12 cellular contexts compared by ENCODE assay signal in the genomic region with DNA sequence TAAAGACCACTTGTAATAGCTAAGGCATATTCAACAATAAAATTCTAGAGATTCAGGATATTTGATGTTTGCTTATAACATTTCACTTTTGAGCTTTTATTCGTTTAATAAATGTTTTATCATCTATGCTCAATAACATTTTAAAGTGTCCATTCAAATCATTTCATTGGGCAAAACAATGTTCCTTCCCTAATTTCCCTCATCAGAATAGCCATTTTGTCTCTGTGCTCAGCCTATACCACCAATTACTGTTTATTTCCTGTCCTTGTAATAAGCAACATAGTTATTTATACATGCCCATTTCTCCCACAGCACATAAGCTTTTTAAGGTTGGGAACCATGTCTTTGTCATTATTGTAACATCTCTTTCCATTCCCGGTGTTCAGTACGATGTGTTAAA. TPM values are rescaled to one million over a fixed set of nuclear protein-coding genes. Genes with fewer than 3 reads are reported as not detected.
DNase-seq lines count a peak whose midpoint lies in the region; ATAC-seq and TF ChIP-seq lines count a peak whose summit lies in the region.
"Had no signal": no experiment of that assay in that cellular context is flagged by ENCODE, and none has a peak within 500 bp of the region (broad histone marks: within the 10 kb centered on the region; RNA-seq: fewer than 3 reads in every experiment).

No MANE protein-coding gene starts in this region.

- CTCF ChIA-PET in mammary epithelial cell (lab: Charles Lee; ENCODE audit: low non-redundant PET) (no interaction called here), MCF 10A (lab: Yijun Ruan, JAX) (interaction anchor here (1.1 kb wide), 1 partner anchor 24 kb away, joined by 3 read pairs; no protein-coding TSS in a partner anchor), WTC11 (lab: Charles Lee) (interaction anchor here (1.5 kb wide), 1 partner anchor 35 kb away, joined by 6 read pairs; no protein-coding TSS in a partner anchor)

- peaks cover 37% of the 10 kb centered on the region for H3K79me2 ChIP-seq in mammary epithelial cell (ENCODE audit: insufficient read depth, low read length)

- TF ChIP-seq CTCF in mammary epithelial cell (conservative IDR thresholded peaks at IDR 0.05 in 1 of 2, IDR thresholded peaks at IDR 0.05 in 1 of 2; ENCODE audit: extremely low read depth in 1 of 2, insufficient read depth in 1 of 2, low read depth in 1 of 2, low read length in 2 of 2) = no peak
- no peak for TF ChIP-seq CTCF in MCF 10A (IDR thresholded peaks at IDR 0.05; ENCODE audit: unreplicated experiment)
- TF ChIP-seq CTCF in WTC11 (IDR thresholded peaks at IDR 0.05) = no peak
- TF ChIP-seq CTCF in foreskin fibroblast (IDR thresholded peaks at IDR 0.05; ENCODE audit: low read depth, low read length) = no peak

- in situ Hi-C loops in mammary epithelial cell (cut with MboI; ENCODE audit: low sequenced_read_pairs in 2 of 2) = no loop called here

- DNase-seq in mammary epithelial cell (no peak), MCF 10A (ENCODE audit: unreplicated experiment) (no peak), WTC11 (ENCODE audit: low spot score) (no peak), naive B cell (no peak), SK-N-DZ (ENCODE audit: low spot score) (no peak), foreskin fibroblast (no peak)
- no peak for DNase-seq in activated CD8-positive, alpha-beta memory T cell treated with anti-CD3 and anti-CD28 coated beads, Interleukin-2, amount 50 U/mL, for 48 hours
- DNase-seq in activated CD8-positive, alpha-beta memory T cell treated with anti-CD3 and anti-CD28 coated beads for 24 hours = no peak
- DNase-seq: Calu3; NCI-H510A; stimulated activated naive CD4-positive, alpha-beta T cell treated with Interleukin-2 at 50 U/mL for 16 hours had no signal

- no peak overlapping the region for H3K4me3 ChIP-seq in mammary epithelial cell (replicated peaks in 1 of 3; ENCODE audit: insufficient read depth in 1 of 3, low read depth in 2 of 3, low read length in 3 of 3)
- no peak overlapping the region for H3K4me3 ChIP-seq in foreskin fibroblast (ENCODE audit: low read depth in 1 of 2, low read length in 2 of 2)

- H3K27ac Mint-ChIP-seq in MCF 10A (ENCODE audit: low read depth, unreplicated experiment) (no peak overlapping the region), WTC11 (peak overlapping the region; percentile 100; the same call in 1 of the 2 replicates), naive B cell (peak overlapping the region in 4 of 6 donors; percentile 59 to 100 (median 100))

- no peak overlapping the region for H2AFZ ChIP-seq in mammary epithelial cell (ENCODE audit: low read depth, low read length)

- H3K36me3 Mint-ChIP-seq in MCF 10A (ENCODE audit: insufficient read depth, unreplicated experiment) (peaks cover 5% of the 10 kb centered on the region), WTC11 (peaks cover 2% of the 10 kb centered on the region; the same call in 1 of the 2 replicates), naive B cell (peaks cover 0 to 5% of the 10 kb centered on the region in 2 donors)

- H3K9me3 ChIP-seq in mammary epithelial cell (replicated peaks; ENCODE audit: insufficient read depth, low read length) = no peaks in the 10 kb centered on the region
- H3K9me3 ChIP-seq: neutrophil had no signal

- no peaks in the 10 kb centered on the region for H4K20me1 ChIP-seq in mammary epithelial cell (ENCODE audit: insufficient read depth, low read length)

- dilution Hi-C loops in mammary epithelial cell (cut with HindIII; ENCODE audit: low sequenced_read_pairs) = no loop called here

- peak overlapping the region; percentile 85 for H3K4me2 ChIP-seq in mammary epithelial cell (ENCODE audit: insufficient read depth, low read depth, low read length)

- H3K9me3 Mint-ChIP-seq in MCF 10A (ENCODE audit: unreplicated experiment) (no peaks in the 10 kb centered on the region), WTC11 (peaks cover 10% of the 10 kb centered on the region), naive B cell (peaks cover 0 to 2% (median 0%) of the 10 kb centered on the region in 7 donors)

- H3K4me1 Mint-ChIP-seq in MCF 10A (ENCODE audit: insufficient read depth, unreplicated experiment) (peaks cover 25% of the 10 kb centered on the region), WTC11 (peaks cover 32% of the 10 kb centered on the region), naive B cell (peaks cover 24 to 42% (median 35%) of the 10 kb centered on the region in 3 donors)

- no peak overlapping the region for H3K9ac ChIP-seq in mammary epithelial cell (ENCODE audit: insufficient read depth, low read length)

- H3K27me3 Mint-ChIP-seq in MCF 10A (ENCODE audit: insufficient read depth, unreplicated experiment) (no peaks in the 10 kb centered on the region), WTC11 (ENCODE audit: low read depth) (no peaks in the 10 kb centered on the region), naive B cell (no peaks in the 10 kb centered on the region)

- WGBS in mammary epithelial cell (ENCODE audit: low coverage, missing lambda C conversion rate) = 71% methylated on average over 3 of the region's 3 CpGs

- H3K4me1 ChIP-seq in mammary epithelial cell (ENCODE audit: insufficient read depth, low read length) = peaks cover 12% of the 10 kb centered on the region

- H3K27me3 ChIP-seq in mammary epithelial cell (ENCODE audit: insufficient read depth, low read length) = no peaks in the 10 kb centered on the region

- no peak overlapping the region for H3K27ac ChIP-seq in mammary epithelial cell (ENCODE audit: insufficient read depth, low read depth, low read length)

- BruUV-seq in mammary epithelial cell (replicated peaks; lab: Mats Ljungman, UMichigan) (no TSS peak), MCF 10A (replicated peaks; lab: Mats Ljungman, UMichigan) (no TSS peak)

- peaks cover 1% of the 10 kb centered on the region for H3K36me3 ChIP-seq in mammary epithelial cell (ENCODE audit: insufficient read depth, low read length)
- H3K36me3 ChIP-seq: neutrophil had no signal

- intact Hi-C loops in mammary epithelial cell (cut with micrococcal nuclease) = no loop called here
- intact Hi-C loops in MCF 10A (cut with micrococcal nuclease) = loop anchor here (10.0 kb wide), 1 partner anchor 913 kb away; no protein-coding TSS in a partner anchor

- H3K4me3 Mint-ChIP-seq in MCF 10A (ENCODE audit: unreplicated experiment) (no peak overlapping the region), WTC11 (no peak overlapping the region), naive B cell (peak overlapping the region in 5 of 8 donors; percentile 92 to 99 (median 98))

- POLR2A ChIA-PET in MCF 10A (lab: Yijun Ruan, JAX) = interaction anchor here (1.1 to 1.2 kb wide), 2 partner anchors 9 to 10 kb away, joined by 3 to 4 read pairs; no protein-coding TSS in a partner anchor
- POLR2A ChIA-PET in WTC11 (lab: Charles Lee) = no interaction called here

- ATAC-seq in WTC11 (no peak), naive B cell (ENCODE audit: low read depth in 2 of 2) (no peak)

TF ChIP-seq in WTC11, 78 proteins besides CTCF, POLR2A, EP300 and RAD21 (continues in another document):
- TF ChIP-seq, protein P1, sequence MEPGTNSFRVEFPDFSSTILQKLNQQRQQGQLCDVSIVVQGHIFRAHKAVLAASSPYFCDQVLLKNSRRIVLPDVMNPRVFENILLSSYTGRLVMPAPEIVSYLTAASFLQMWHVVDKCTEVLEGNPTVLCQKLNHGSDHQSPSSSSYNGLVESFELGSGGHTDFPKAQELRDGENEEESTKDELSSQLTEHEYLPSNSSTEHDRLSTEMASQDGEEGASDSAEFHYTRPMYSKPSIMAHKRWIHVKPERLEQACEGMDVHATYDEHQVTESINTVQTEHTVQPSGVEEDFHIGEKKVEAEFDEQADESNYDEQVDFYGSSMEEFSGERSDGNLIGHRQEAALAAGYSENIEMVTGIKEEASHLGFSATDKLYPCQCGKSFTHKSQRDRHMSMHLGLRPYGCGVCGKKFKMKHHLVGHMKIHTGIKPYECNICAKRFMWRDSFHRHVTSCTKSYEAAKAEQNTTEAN (CRISPR knock-in tag; IDR thresholded peaks at IDR 0.05) = no peak
- TF ChIP-seq, protein P2, sequence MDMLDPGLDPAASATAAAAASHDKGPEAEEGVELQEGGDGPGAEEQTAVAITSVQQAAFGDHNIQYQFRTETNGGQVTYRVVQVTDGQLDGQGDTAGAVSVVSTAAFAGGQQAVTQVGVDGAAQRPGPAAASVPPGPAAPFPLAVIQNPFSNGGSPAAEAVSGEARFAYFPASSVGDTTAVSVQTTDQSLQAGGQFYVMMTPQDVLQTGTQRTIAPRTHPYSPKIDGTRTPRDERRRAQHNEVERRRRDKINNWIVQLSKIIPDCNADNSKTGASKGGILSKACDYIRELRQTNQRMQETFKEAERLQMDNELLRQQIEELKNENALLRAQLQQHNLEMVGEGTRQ (CRISPR knock-in tag; IDR thresholded peaks at IDR 0.05) = no peak
- no peak for TF ChIP-seq ESRRA (CRISPR knock-in tag; IDR thresholded peaks at IDR 0.05; ENCODE audit: borderline replicate concordance)
- TF ChIP-seq, protein P3, sequence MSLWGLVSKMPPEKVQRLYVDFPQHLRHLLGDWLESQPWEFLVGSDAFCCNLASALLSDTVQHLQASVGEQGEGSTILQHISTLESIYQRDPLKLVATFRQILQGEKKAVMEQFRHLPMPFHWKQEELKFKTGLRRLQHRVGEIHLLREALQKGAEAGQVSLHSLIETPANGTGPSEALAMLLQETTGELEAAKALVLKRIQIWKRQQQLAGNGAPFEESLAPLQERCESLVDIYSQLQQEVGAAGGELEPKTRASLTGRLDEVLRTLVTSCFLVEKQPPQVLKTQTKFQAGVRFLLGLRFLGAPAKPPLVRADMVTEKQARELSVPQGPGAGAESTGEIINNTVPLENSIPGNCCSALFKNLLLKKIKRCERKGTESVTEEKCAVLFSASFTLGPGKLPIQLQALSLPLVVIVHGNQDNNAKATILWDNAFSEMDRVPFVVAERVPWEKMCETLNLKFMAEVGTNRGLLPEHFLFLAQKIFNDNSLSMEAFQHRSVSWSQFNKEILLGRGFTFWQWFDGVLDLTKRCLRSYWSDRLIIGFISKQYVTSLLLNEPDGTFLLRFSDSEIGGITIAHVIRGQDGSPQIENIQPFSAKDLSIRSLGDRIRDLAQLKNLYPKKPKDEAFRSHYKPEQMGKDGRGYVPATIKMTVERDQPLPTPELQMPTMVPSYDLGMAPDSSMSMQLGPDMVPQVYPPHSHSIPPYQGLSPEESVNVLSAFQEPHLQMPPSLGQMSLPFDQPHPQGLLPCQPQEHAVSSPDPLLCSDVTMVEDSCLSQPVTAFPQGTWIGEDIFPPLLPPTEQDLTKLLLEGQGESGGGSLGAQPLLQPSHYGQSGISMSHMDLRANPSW (CRISPR knock-in tag; conservative IDR thresholded peaks at IDR 0.05; ENCODE audit: low read depth) = no peak
- TF ChIP-seq TEAD4 (CRISPR knock-in tag; IDR thresholded peaks at IDR 0.05) = no peak

RNA-seq across cellular contexts. Expression of a gene that starts 1.3 kb away (rescaled TPM):
- 10 to 100 TPM; 64.4 to 67.8 TPM for total RNA-seq in mammary epithelial cell
- polyA plus RNA-seq in mammary epithelial cell = 74.0 TPM
- 209 TPM for polyA minus RNA-seq in mammary epithelial cell
- total RNA-seq in MCF 10A (2022) = 25.9 and 27.6 TPM in 2 replicates
- total RNA-seq in WTC11 (2021) = 78.6 to 81.9 TPM (median 79.2 TPM) in 3 replicates
- polyA plus RNA-seq in naive B cell (ENCODE audit: low read depth in 6 of 6) = 10 to 100 TPM; 11.1 to 17.6 (median 14.9) TPM
- polyA plus RNA-seq in SK-N-DZ (2014; cell fraction: cytosol; rRNA removed) = 17.2 and 21.5 TPM in 2 replicates
- polyA plus RNA-seq in SK-N-DZ (2014; cell fraction: nucleus; rRNA removed) = 10.2 and 14.9 TPM in 2 replicates

Comparison
In these comparisons a context has a peak if more than half of its experiments do, and no peak if none do; other contexts are left out.
1. H3K4me3 Mint-ChIP-seq: peak in naive B cell (5 of 8); none in MCF 10A (single experiment) and WTC11 (single experiment).